ENCODE assay signal across 10 cellular contexts in genomic region chr10:71260622-71261325, GRCh38. TPM values are rescaled to one million over a fixed set of nuclear protein-coding genes. Genes with fewer than 3 reads are reported as not detected.
DNase-seq lines count a peak whose midpoint lies in the region; ATAC-seq and TF ChIP-seq lines count a peak whose summit lies in the region.
"Had no signal": no experiment of that assay in that cellular context is flagged by ENCODE, and none has a peak within 500 bp of the region (broad histone marks: within the 10 kb centered on the region; RNA-seq: fewer than 3 reads in every experiment).

No MANE protein-coding gene starts in this region.

- no peak overlapping the region for H3K4me2 ChIP-seq in MM.1S (ENCODE audit: low read depth, low read length)

- no peaks in the 10 kb centered on the region for H4K20me1 ChIP-seq in MM.1S (ENCODE audit: insufficient read depth, low read length)

- TF ChIP-seq CTCF in heart right ventricle (IDR thresholded peaks at IDR 0.05): peak in 1 of 9 donors; percentile 11
- no peak for TF ChIP-seq CTCF in MM.1S (IDR thresholded peaks at IDR 0.05; ENCODE audit: low read length)

- H3K9me2 ChIP-seq in MM.1S (replicated peaks; ENCODE audit: insufficient read depth, low read length): no peaks in the 10 kb centered on the region

- no peaks in the 10 kb centered on the region for H3K9me3 Mint-ChIP-seq in activated naive CD4-positive, alpha-beta T cell treated with anti-CD3 and anti-CD28 coated beads, Interleukin-2, amount 50 U/mL, for 72 hours

- WGBS in heart right ventricle, 2 donors: 49 to 57% methylated on average over 13 of the region's 13 CpGs

- H3K9me3 ChIP-seq in heart right ventricle (no peaks in the 10 kb centered on the region), MM.1S (replicated peaks; ENCODE audit: insufficient read depth, low read length) (no peaks in the 10 kb centered on the region)

- ATAC-seq in heart right ventricle: peak; percentile 38 to 69 (median 58)
- ATAC-seq in activated naive CD4-positive, alpha-beta T cell treated with anti-CD3 and anti-CD28 coated beads, Interleukin-2, amount 50 U/mL, for 72 hours: no peak

- H3K36me3 ChIP-seq in heart right ventricle: no peaks in the 10 kb centered on the region
- H3K36me3 ChIP-seq in MM.1S (replicated peaks; ENCODE audit: insufficient read depth, low read length): no peaks in the 10 kb centered on the region

- intact Hi-C loops in heart right ventricle (cut with DNase I): loop anchor here in 1 of 10 donors (10.0 kb wide), 1 partner anchor 46 kb away; the partner anchor contains the start of gene UNC5B

- no peak overlapping the region for H2AFZ ChIP-seq in MM.1S (ENCODE audit: low read length)

- DNase-seq in GM03348 (ENCODE audit: low spot score) (peak; percentile 83), heart right ventricle (peak; percentile 53 to 62), retina (peak; percentile 71), NCI-H1436 (lab: John Stamatoyannopoulos, UW) (no peak), NCI-H187 (lab: John Stamatoyannopoulos, UW) (no peak), MM.1S (no peak)
- DNase-seq in activated naive CD4-positive, alpha-beta T cell treated with anti-CD3 and anti-CD28 coated beads, Interleukin-2, amount 50 U/mL, for 72 hours (ENCODE audit: low spot score in 2 of 2): no peak
- DNase-seq: activated CD8-positive, alpha-beta memory T cell treated with anti-CD3 and anti-CD28 coated beads for 24 hours; erythroblast had no signal

- H3K79me2 ChIP-seq in MM.1S (ENCODE audit: low read length): no peaks in the 10 kb centered on the region

- H3K27ac Mint-ChIP-seq in activated naive CD4-positive, alpha-beta T cell treated with anti-CD3 and anti-CD28 coated beads, Interleukin-2, amount 50 U/mL, for 72 hours: no peak overlapping the region

- H3K4me3 ChIP-seq in heart right ventricle (peak overlapping the region in 1 of 10 donors; percentile 4), MM.1S (ENCODE audit: low read length) (no peak overlapping the region)

- H3K27ac ChIP-seq in angular gyrus (ENCODE audit: low read depth, low read length) (peak overlapping the region; percentile 76), heart right ventricle (peak overlapping the region; percentile 51 to 89 (median 78)), MM.1S (ENCODE audit: low read length) (no peak overlapping the region)

- no peaks in the 10 kb centered on the region for H3K36me3 Mint-ChIP-seq in activated naive CD4-positive, alpha-beta T cell treated with anti-CD3 and anti-CD28 coated beads, Interleukin-2, amount 50 U/mL, for 72 hours

- H3K9ac ChIP-seq in MM.1S (ENCODE audit: low read length): no peak overlapping the region

- H3F3A ChIP-seq in MM.1S (ENCODE audit: insufficient read depth, low read length): no peaks in the 10 kb centered on the region

- H3K4me1 ChIP-seq in heart right ventricle (peaks cover 31 to 100% (median 87%) of the 10 kb centered on the region in 9 donors), MM.1S (ENCODE audit: low read length) (no peaks in the 10 kb centered on the region)

- no peaks in the 10 kb centered on the region for H3K27me3 ChIP-seq in heart right ventricle
- H3K27me3 ChIP-seq in MM.1S (replicated peaks; ENCODE audit: insufficient read depth, low read length): peaks cover 80% of the 10 kb centered on the region

RNA-seq across cellular contexts. Expression of gene UNC5B, which starts 48.4 kb away (rescaled TPM):
- 10 to 100 TPM in 9 of 10 donors, 1 to 10 TPM in 1; 9.0 to 20.6 (median 12.5) TPM for total RNA-seq in heart right ventricle
- polyA plus RNA-seq in heart right ventricle: 1 to 10 TPM; 3.3 to 5.9 TPM
- not detected for total RNA-seq in activated naive CD4-positive, alpha-beta T cell treated with anti-CD3 and anti-CD28 coated beads, Interleukin-2, amount 50 U/mL, for 72 hours

RNA-seq across cellular contexts. Expression of gene SLC29A3, which starts 58.3 kb away (rescaled TPM):
- total RNA-seq in heart right ventricle: 1 to 10 TPM in 8 of 10 donors, under 1 TPM in 2; 0.89 to 3.5 (median 1.2) TPM
- 1 to 10 TPM; 1.2 to 1.6 TPM for polyA plus RNA-seq in heart right ventricle
- 1 to 10 TPM; 2.0 to 2.1 TPM for total RNA-seq in activated naive CD4-positive, alpha-beta T cell treated with anti-CD3 and anti-CD28 coated beads, Interleukin-2, amount 50 U/mL, for 72 hours

Comparison
In these comparisons a context has a peak if more than half of its experiments do, and no peak if none do; other contexts are left out.
1. DNase-seq: peak in GM03348 (single experiment), heart right ventricle (2 of 2) and retina (single experiment); none in NCI-H1436 (single experiment), NCI-H187 (0 of 2), activated naive CD4-positive, alpha-beta T cell treated with anti-CD3 and anti-CD28 coated beads, Interleukin-2, amount 50 U/mL, for 72 hours (0 of 2) and MM.1S (single experiment).
2. ATAC-seq: peak in heart right ventricle (8 of 8); none in activated naive CD4-positive, alpha-beta T cell treated with anti-CD3 and anti-CD28 coated beads, Interleukin-2, amount 50 U/mL, for 72 hours (0 of 2).
3. RNA of gene UNC5B, which starts 48.4 kb away (total RNA-seq): 9.0 to 20.6 TPM in heart right ventricle; not detected in activated naive CD4-positive, alpha-beta T cell treated with anti-CD3 and anti-CD28 coated beads, Interleukin-2, amount 50 U/mL, for 72 hours; every median in the first group is over 4 times any median in the second.